ENCODE assay signal across 8 cellular contexts in the genomic region with DNA sequence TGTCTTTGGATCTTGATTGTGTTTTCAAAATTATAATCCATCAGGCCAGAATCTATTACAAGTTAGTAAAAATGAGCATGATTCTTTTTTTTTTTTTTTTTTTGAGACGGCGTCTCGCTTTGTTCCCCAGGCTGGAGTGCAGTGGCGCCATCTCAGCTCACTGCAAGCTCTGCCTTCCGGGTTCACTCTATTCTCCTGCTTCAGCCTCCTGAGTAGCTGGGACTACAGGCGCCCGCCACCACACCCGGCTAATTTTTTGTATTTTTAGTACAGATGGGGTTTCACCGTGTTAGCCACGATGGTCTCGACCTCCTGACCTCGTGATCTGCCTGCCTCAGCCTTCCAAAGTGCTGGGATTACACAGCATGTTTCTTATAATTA.
A peak's percentile ranks its signal among the peaks of the same experiment; 100 is the strongest.
DNase-seq lines count a peak whose midpoint lies in the region; ATAC-seq and TF ChIP-seq lines count a peak whose summit lies in the region.
"Not testable (repeated sequence)": the region's sequence is repeated elsewhere in the genome, so short reads cannot be mapped to it uniquely, and the experiment has no call there.

No MANE protein-coding gene starts in this region.

- H3K27ac Mint-ChIP-seq in CD14-positive monocyte, result peak overlapping the region; percentile 94 to 98 (median 97)
- peak overlapping the region; percentile 92 for H3K27ac Mint-ChIP-seq in activated T-helper 1 cell treated with anti-CD3 and anti-CD28 coated beads, Interleukin-12 subunit alpha, Interleukin-12 subunit beta, Interleukin-2, Interleukin-4 antibody, amounts not matched to agents 30 ng/mL and 10 ng/mL and 1 ng/mL, durations not matched to agents 14 hours and 24 hours and 36 hours

- peaks cover 16 to 34% (median 24%) of the 10 kb centered on the region in 7 donors for H3K9me3 Mint-ChIP-seq in CD14-positive monocyte
- peaks cover 30% of the 10 kb centered on the region for H3K9me3 Mint-ChIP-seq in activated T-helper 1 cell treated with anti-CD3 and anti-CD28 coated beads, Interleukin-12 subunit alpha, Interleukin-12 subunit beta, Interleukin-2, Interleukin-4 antibody, amounts not matched to agents 30 ng/mL and 10 ng/mL and 1 ng/mL, durations not matched to agents 14 hours and 24 hours and 36 hours

- peak overlapping the region; percentile 33 for H3K27ac ChIP-seq in SK-N-MC
- peak overlapping the region; percentile 37 for H3K27ac ChIP-seq in epithelial cell of prostate
- not testable (repeated sequence) for H3K27ac ChIP-seq in lung (ENCODE audit: low read depth in 1 of 2, low read length in 1 of 2)
- H3K27ac ChIP-seq in parathyroid adenoma, result peak overlapping the region; percentile 47
- peak overlapping the region; percentile 34 to 63 (median 54) for H3K27ac ChIP-seq in upper lobe of left lung

- not testable (repeated sequence) for H3K27me3 Mint-ChIP-seq in CD14-positive monocyte (ENCODE audit: low read depth in 3 of 3); activated T-helper 1 cell treated with anti-CD3 and anti-CD28 coated beads, Interleukin-12 subunit alpha, Interleukin-12 subunit beta, Interleukin-2, Interleukin-4 antibody, amounts not matched to agents 30 ng/mL and 10 ng/mL and 1 ng/mL, durations not matched to agents 14 hours and 24 hours and 36 hours (ENCODE audit: insufficient read depth)

- H3K4me3 ChIP-seq in SK-N-MC, result peak overlapping the region; percentile 31; the same call in 1 of the 2 replicates
- H3K4me3 ChIP-seq in lung; parathyroid adenoma (ENCODE audit: low read depth, low read length); upper lobe of left lung: not testable (repeated sequence)

- DNase-seq in CD14-positive monocyte (ENCODE audit: low spot score); SK-N-MC (ENCODE audit: low read depth, low spot score); activated T-helper 1 cell treated with anti-CD3 and anti-CD28 coated beads, Interleukin-12 subunit alpha, Interleukin-12 subunit beta, Interleukin-2, Interleukin-4 antibody, amounts not matched to agents 30 ng/mL and 10 ng/mL and 1 ng/mL, durations not matched to agents 14 hours and 24 hours and 36 hours (ENCODE audit: low spot score); epithelial cell of prostate (ENCODE audit: low read depth, low spot score); lung (ENCODE audit: low spot score); upper lobe of left lung: not testable (repeated sequence)
- peak; percentile 44 for DNase-seq in NK-92 treated with Interleukin-12 subunit alpha and Interleukin-12 subunit beta, amount 100 ng/mL, for 24 hours (lab: John Stamatoyannopoulos, UW)

- WGBS in lung, 2 donors, result 60 to 69% methylated on average over 12 of the region's 12 CpGs
- 67 to 86% methylated on average over 12 of the region's 12 CpGs for WGBS in upper lobe of left lung, 2 donors

- not testable (repeated sequence) for TF ChIP-seq CTCF in CD14-positive monocyte (IDR thresholded peaks at IDR 0.05); lung (IDR thresholded peaks at IDR 0.05; ENCODE audit: control extremely low read depth, extremely low read depth); parathyroid adenoma (IDR thresholded peaks at IDR 0.05); upper lobe of left lung (IDR thresholded peaks at IDR 0.05)

- H3K36me3 ChIP-seq in SK-N-MC (ENCODE audit: insufficient read depth, low read length); lung (ENCODE audit: control insufficient read depth in 2 of 2, insufficient read depth in 2 of 2, low read length in 2 of 2); parathyroid adenoma (ENCODE audit: control insufficient read depth, insufficient read depth, low read length); upper lobe of left lung: not testable (repeated sequence)

- H3K4me1 ChIP-seq in lung (ENCODE audit: control insufficient read depth in 2 of 2, insufficient read depth in 2 of 2, low read length in 2 of 2), result not testable (repeated sequence)
- H3K4me1 ChIP-seq in parathyroid adenoma (peaks cover 14% of the 10 kb centered on the region), upper lobe of left lung (peaks cover 0 to 16% (median 8%) of the 10 kb centered on the region in 4 donors)

- H3K36me3 Mint-ChIP-seq in CD14-positive monocyte, result peaks cover 11 to 14% of the 10 kb centered on the region in 2 donors
- peaks cover 21% of the 10 kb centered on the region for H3K36me3 Mint-ChIP-seq in activated T-helper 1 cell treated with anti-CD3 and anti-CD28 coated beads, Interleukin-12 subunit alpha, Interleukin-12 subunit beta, Interleukin-2, Interleukin-4 antibody, amounts not matched to agents 30 ng/mL and 10 ng/mL and 1 ng/mL, durations not matched to agents 14 hours and 24 hours and 36 hours (ENCODE audit: low read depth)

- TF ChIP-seq POLR2A in upper lobe of left lung (IDR thresholded peaks at IDR 0.05), result not testable (repeated sequence)

- TF ChIP-seq EP300 in upper lobe of left lung (IDR thresholded peaks at IDR 0.05), result not testable (repeated sequence)

- H3K4me1 Mint-ChIP-seq in CD14-positive monocyte, result peaks cover 52% of the 10 kb centered on the region
- peaks cover 42% of the 10 kb centered on the region for H3K4me1 Mint-ChIP-seq in activated T-helper 1 cell treated with anti-CD3 and anti-CD28 coated beads, Interleukin-12 subunit alpha, Interleukin-12 subunit beta, Interleukin-2, Interleukin-4 antibody, amounts not matched to agents 30 ng/mL and 10 ng/mL and 1 ng/mL, durations not matched to agents 14 hours and 24 hours and 36 hours (ENCODE audit: low read depth)

- intact Hi-C loops in CD14-positive monocyte (cut with micrococcal nuclease); activated T-helper 1 cell treated with anti-CD3 and anti-CD28 coated beads, Interleukin-12 subunit alpha, Interleukin-12 subunit beta, Interleukin-2, Interleukin-4 antibody, amounts not matched to agents 30 ng/mL and 10 ng/mL and 1 ng/mL, durations not matched to agents 14 hours and 24 hours and 36 hours (cut with micrococcal nuclease): not testable (repeated sequence)

- H3K27me3 ChIP-seq in lung (ENCODE audit: control insufficient read depth, insufficient read depth); parathyroid adenoma (ENCODE audit: control insufficient read depth, insufficient read depth, low read length); upper lobe of left lung: not testable (repeated sequence)

- H3K4me3 Mint-ChIP-seq in CD14-positive monocyte, result peak overlapping the region; percentile 6 to 57
- peak overlapping the region; percentile 9 for H3K4me3 Mint-ChIP-seq in activated T-helper 1 cell treated with anti-CD3 and anti-CD28 coated beads, Interleukin-12 subunit alpha, Interleukin-12 subunit beta, Interleukin-2, Interleukin-4 antibody, amounts not matched to agents 30 ng/mL and 10 ng/mL and 1 ng/mL, durations not matched to agents 14 hours and 24 hours and 36 hours

- H3K4me2 ChIP-seq in parathyroid adenoma (ENCODE audit: low read length), result not testable (repeated sequence)

- not testable (repeated sequence) for H3K79me2 ChIP-seq in parathyroid adenoma

- H3K9me3 ChIP-seq in SK-N-MC (ENCODE audit: low read depth, low read length) (peaks cover 12% of the 10 kb centered on the region; the same call in 1 of the 2 replicates), upper lobe of left lung (peaks cover 0 to 13% (median 6%) of the 10 kb centered on the region in 4 donors)
- H3K9me3 ChIP-seq in lung (ENCODE audit: control insufficient read depth in 2 of 2, insufficient read depth in 1 of 2, low read length in 1 of 2); parathyroid adenoma (ENCODE audit: control insufficient read depth, low read length): not testable (repeated sequence)

- not testable (repeated sequence) for H3K9ac ChIP-seq in SK-N-MC (ENCODE audit: insufficient read length); parathyroid adenoma

- H2AFZ ChIP-seq in parathyroid adenoma, result not testable (repeated sequence)

- ATAC-seq in lung (ENCODE audit: insufficient read depth, low FRiP score), result peak; percentile 13
- not testable (repeated sequence) for ATAC-seq in upper lobe of left lung (ENCODE audit: low FRiP score in 2 of 2)
